In genomic region chr4:15681067-15681371, GRCh38 we compare ENCODE assay signal across 8 cellular contexts. TPM values are rescaled to one million over a fixed set of nuclear protein-coding genes. Genes with fewer than 3 reads are reported as not detected.
DNase-seq lines count a peak whose midpoint lies in the region; ATAC-seq and TF ChIP-seq lines count a peak whose summit lies in the region.

No MANE protein-coding gene starts in this region.

- 1 to 2% methylated on average over 14 of the region's 14 CpGs for WGBS in lower leg skin, 2 donors

- peak overlapping the region; percentile 100 for H3K4me3 Mint-ChIP-seq in activated T-cell treated with anti-CD3 and anti-CD28 coated beads, Interleukin-2, amount 50 U/mL, for 24 hours

- H3K4me1 ChIP-seq in tibial artery = peaks cover 0 to 26% (median 15%) of the 10 kb centered on the region in 4 donors

- H3K27ac Mint-ChIP-seq in activated T-cell treated with anti-CD3 and anti-CD28 coated beads, Interleukin-2, amount 50 U/mL, for 24 hours = peak overlapping the region; percentile 99

- no peak for ATAC-seq in GM19035 (IDR thresholded peaks at IDR 0.05; ENCODE audit: unreplicated experiment)
- no peak for ATAC-seq in sciatic nerve

- H3K4me1 Mint-ChIP-seq in activated T-cell treated with anti-CD3 and anti-CD28 coated beads, Interleukin-2, amount 50 U/mL, for 24 hours (ENCODE audit: low read depth) = peaks cover 35% of the 10 kb centered on the region

- TF ChIP-seq CTCF in astrocyte of the cerebellum (IDR thresholded peaks at IDR 0.05; ENCODE audit: low read depth, low read length, missing control alignments) (no peak), lower leg skin (IDR thresholded peaks at IDR 0.05) (no peak), tibial artery (IDR thresholded peaks at IDR 0.05) (no peak)

- H3K27ac ChIP-seq in tibial artery = peak overlapping the region; percentile 88 to 91

- H3K27me3 Mint-ChIP-seq in activated T-cell treated with anti-CD3 and anti-CD28 coated beads, Interleukin-2, amount 50 U/mL, for 24 hours = peaks cover 3% of the 10 kb centered on the region

- H3K9me3 Mint-ChIP-seq in activated T-cell treated with anti-CD3 and anti-CD28 coated beads, Interleukin-2, amount 50 U/mL, for 24 hours = no peaks in the 10 kb centered on the region

- peak overlapping the region; percentile 83 for H3K4me3 ChIP-seq in astrocyte of the cerebellum (ENCODE audit: low read depth, low read length)
- peak overlapping the region; percentile 56 for H3K4me3 ChIP-seq in lower leg skin (ENCODE audit: low read depth, poor library complexity, severe bottlenecking)
- peak overlapping the region; percentile 79 to 80 for H3K4me3 ChIP-seq in tibial artery

- intact Hi-C loops in lower leg skin (cut with DNase I; ENCODE audit: low total_unique reads) (no loop called here), tibial artery (cut with DNase I; ENCODE audit: low total_unique reads) (no loop called here), sciatic nerve (cut with DNase I) (no loop called here)

- in situ Hi-C loops in astrocyte of the cerebellum (cut with HindIII; ENCODE audit: low sequenced_read_pairs) = no loop called here

- DNase-seq in activated T-cell treated with anti-CD3 and anti-CD28 coated beads, Interleukin-2, amount 50 U/mL, for 24 hours = no peak
- DNase-seq in activated T-cell treated with anti-CD3 and anti-CD28 coated beads, Interleukin-2, amount 50 U/mL, for 48 hours = no peak
- DNase-seq in astrocyte of the cerebellum (ENCODE audit: low read depth) = no peak
- DNase-seq in lower leg skin (ENCODE audit: low spot score in 2 of 2) = no peak
- DNase-seq in tibial artery = no peak
- DNase-seq in DMS53 treated with DMSO at 0.1 percent for 48 hours (lab: John Stamatoyannopoulos, UW; ENCODE audit: unreplicated experiment) = no peak
- DNase-seq in sciatic nerve (ENCODE audit: low spot score) = no peak

- H3K36me3 ChIP-seq in tibial artery = peaks cover 0 to 2% (median under 1%) of the 10 kb centered on the region in 3 donors

- no peaks in the 10 kb centered on the region for H3K27me3 ChIP-seq in tibial artery

- TF ChIP-seq POLR2A in lower leg skin (IDR thresholded peaks at IDR 0.05) = no peak

- peaks cover 26% of the 10 kb centered on the region for H3K36me3 Mint-ChIP-seq in activated T-cell treated with anti-CD3 and anti-CD28 coated beads, Interleukin-2, amount 50 U/mL, for 24 hours (ENCODE audit: low read depth)

- no peaks in the 10 kb centered on the region for H3K9me3 ChIP-seq in tibial artery

RNA-seq across cellular contexts. Expression of gene FAM200B, which starts 0.6 kb away (rescaled TPM):
- total RNA-seq in lower leg skin (10 to 100 TPM; 19.1 to 37.2 (median 28.9) TPM), sciatic nerve (42.8 TPM)

RNA-seq across cellular contexts. Expression of gene BST1, which starts 21.8 kb away (rescaled TPM):
- total RNA-seq in lower leg skin = 1 to 10 TPM; 3.7 to 6.7 (median 5.7) TPM
- 9.1 TPM for total RNA-seq in sciatic nerve

RNA-seq across cellular contexts. Expression of gene FBXL5, which starts 25.9 kb away (rescaled TPM):
- total RNA-seq in lower leg skin (10 to 100 TPM; 69.4 to 95.0 (median 80.3) TPM), sciatic nerve (97.4 TPM)
